8 cellular contexts compared by ENCODE assay signal in genomic region chr22:43811777-43812148, GRCh38. TPM values are rescaled to one million over a fixed set of nuclear protein-coding genes. Genes with fewer than 3 reads are reported as not detected.
DNase-seq lines count a peak whose midpoint lies in the region; ATAC-seq and TF ChIP-seq lines count a peak whose summit lies in the region.

No MANE protein-coding gene starts in this region.

- H3K27me3 ChIP-seq in body of pancreas, result no peaks in the 10 kb centered on the region

- H3K9me3 ChIP-seq in body of pancreas, result no peaks in the 10 kb centered on the region

- peak overlapping the region; percentile 73 to 98 for H3K4me3 ChIP-seq in body of pancreas

- no peaks in the 10 kb centered on the region for H3K36me3 ChIP-seq in body of pancreas (replicated peaks in 1 of 2; ENCODE audit: insufficient read depth in 1 of 2, low read depth in 2 of 2)

- ATAC-seq in activated CD8-positive, alpha-beta memory T cell treated with anti-CD3 and anti-CD28 coated beads, Interleukin-2, amount 10 ng/mL, durations not matched to agents 7 days and 5 days, result no peak
- peak; percentile 49 for ATAC-seq in body of pancreas

- DNase-seq in activated CD8-positive, alpha-beta memory T cell treated with anti-CD3 and anti-CD28 coated beads, Interleukin-2, amount 10 ng/mL, durations not matched to agents 7 days and 5 days, result no peak
- DNase-seq in activated CD8-positive, alpha-beta memory T cell treated with anti-CD3 and anti-CD28 coated beads, Interleukin-2, amount 50 U/mL, for 4 hours, result no peak
- DNase-seq in body of pancreas (no peak), left kidney (ENCODE audit: low read depth, low spot score) (peak; percentile 68), NCI-H345 (lab: John Stamatoyannopoulos, UW) (no peak), medulla oblongata (ENCODE audit: extremely low spot score) (no peak)

- peaks cover 14% of the 10 kb centered on the region for H3K4me1 ChIP-seq in body of pancreas

- H3K4me3 Mint-ChIP-seq in activated CD8-positive, alpha-beta memory T cell treated with anti-CD3 and anti-CD28 coated beads, Interleukin-2, amount 10 ng/mL, durations not matched to agents 7 days and 5 days, result peak overlapping the region; percentile 92
- peak overlapping the region; percentile 91 to 99 (median 96) for H3K4me3 Mint-ChIP-seq in IgD-negative memory B cell

- no peaks in the 10 kb centered on the region for H3K9me3 Mint-ChIP-seq in activated CD8-positive, alpha-beta memory T cell treated with anti-CD3 and anti-CD28 coated beads, Interleukin-2, amount 10 ng/mL, durations not matched to agents 7 days and 5 days (ENCODE audit: low read depth)
- no peaks in the 10 kb centered on the region for H3K9me3 Mint-ChIP-seq in IgD-negative memory B cell

- H3K36me3 Mint-ChIP-seq in activated CD8-positive, alpha-beta memory T cell treated with anti-CD3 and anti-CD28 coated beads, Interleukin-2, amount 10 ng/mL, durations not matched to agents 7 days and 5 days, result peaks cover 6% of the 10 kb centered on the region
- H3K36me3 Mint-ChIP-seq in IgD-negative memory B cell, result peaks cover 4% of the 10 kb centered on the region

- TF ChIP-seq CTCF in body of pancreas (IDR thresholded peaks at IDR 0.05), result no peak

- H3K27ac ChIP-seq in body of pancreas, result peak overlapping the region; percentile 59 to 77 (median 73)
- peak overlapping the region; percentile 57 for H3K27ac ChIP-seq in temporal lobe (ENCODE audit: low read depth, low read length)

- H3K27me3 Mint-ChIP-seq in activated CD8-positive, alpha-beta memory T cell treated with anti-CD3 and anti-CD28 coated beads, Interleukin-2, amount 10 ng/mL, durations not matched to agents 7 days and 5 days, result peaks cover 5% of the 10 kb centered on the region
- no peaks in the 10 kb centered on the region for H3K27me3 Mint-ChIP-seq in IgD-negative memory B cell

- WGBS in body of pancreas, 2 donors, result 0% methylated on average over 6 to 19 of the region's 21 CpGs

- intact Hi-C loops in body of pancreas (cut with DNase I), result no loop called here

- CTCF ChIA-PET in activated CD8-positive, alpha-beta memory T cell treated with anti-CD3 and anti-CD28 coated beads, Interleukin-2, amount 10 ng/mL, durations not matched to agents 7 days and 5 days (lab: Charles Lee), result interaction anchor here (0.6 to 1.4 kb wide), 4 partner anchors 15 to 466 kb away, joined by 3 to 5 read pairs (median 3); no protein-coding TSS in a partner anchor

- peak overlapping the region; percentile 83 for H3K27ac Mint-ChIP-seq in activated CD8-positive, alpha-beta memory T cell treated with anti-CD3 and anti-CD28 coated beads, Interleukin-2, amount 10 ng/mL, durations not matched to agents 7 days and 5 days
- H3K27ac Mint-ChIP-seq in IgD-negative memory B cell, result peak overlapping the region; percentile 77 to 96 (median 96)

- H3K4me1 Mint-ChIP-seq in activated CD8-positive, alpha-beta memory T cell treated with anti-CD3 and anti-CD28 coated beads, Interleukin-2, amount 10 ng/mL, durations not matched to agents 7 days and 5 days, result peaks cover 22% of the 10 kb centered on the region
- H3K4me1 Mint-ChIP-seq in IgD-negative memory B cell, result peaks cover 12 to 17% (median 14%) of the 10 kb centered on the region in 3 donors

- TF ChIP-seq POLR2A in body of pancreas (IDR thresholded peaks at IDR 0.05), result no peak

RNA-seq across cellular contexts. Expression of gene EFCAB6, which starts 0.3 kb away (rescaled TPM):
- total RNA-seq in activated CD8-positive, alpha-beta memory T cell treated with anti-CD3 and anti-CD28 coated beads, Interleukin-2, amount 10 ng/mL, durations not matched to agents 7 days and 5 days, result under 1 TPM; 0.14 to 0.32 TPM
- polyA plus RNA-seq in IgD-negative memory B cell, result not detected
- 1 to 10 TPM; 4.0 to 4.4 TPM for total RNA-seq in body of pancreas
- 7.6 TPM for total RNA-seq in temporal lobe

RNA-seq across cellular contexts. Expression of gene SULT4A1, which starts 50.5 kb away (rescaled TPM):
- total RNA-seq in activated CD8-positive, alpha-beta memory T cell treated with anti-CD3 and anti-CD28 coated beads, Interleukin-2, amount 10 ng/mL, durations not matched to agents 7 days and 5 days, result not detected
- polyA plus RNA-seq in IgD-negative memory B cell, result not detected
- total RNA-seq in body of pancreas, result under 1 TPM in 1 of 2 donors, not detected in 1; 0.26 TPM
- 35.2 TPM for total RNA-seq in temporal lobe

Comparison
In these comparisons a context has a peak if more than half of its experiments do, and no peak if none do; other contexts are left out.
1. RNA of gene SULT4A1, which starts 50.5 kb away (total RNA-seq): 35.2 TPM in temporal lobe (single experiment); 0.26 TPM in body of pancreas and not detected in activated CD8-positive, alpha-beta memory T cell treated with anti-CD3 and anti-CD28 coated beads, Interleukin-2, amount 10 ng/mL, durations not matched to agents 7 days and 5 days; every median in the first group is over 10 times any median in the second.